Comparison of ENCODE assay signal across 23 cellular contexts in the genomic region with DNA sequence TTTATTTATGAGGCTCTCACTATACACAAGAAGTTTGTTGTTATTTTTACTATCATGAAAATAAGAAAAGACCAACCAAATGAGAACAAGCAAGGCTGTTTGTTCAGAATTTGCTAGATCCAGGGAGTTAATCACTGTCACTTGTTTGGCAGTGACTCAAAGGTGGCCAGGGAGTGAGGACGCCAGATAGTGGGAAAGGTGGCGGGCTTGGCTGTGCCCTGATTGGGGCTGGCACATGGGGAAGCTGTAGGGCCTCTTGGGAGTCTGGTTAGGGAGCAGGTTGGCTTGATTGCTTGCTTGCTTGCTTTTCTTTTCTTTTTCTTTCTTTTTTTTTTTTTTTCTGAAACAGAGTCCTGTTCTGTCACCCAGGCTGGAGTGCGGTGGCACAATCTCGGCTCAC. TPM values are rescaled to one million over a fixed set of nuclear protein-coding genes. Genes with fewer than 3 reads are reported as not detected.
DNase-seq lines count a peak whose midpoint lies in the region; ATAC-seq, FAIRE-seq and TF ChIP-seq lines count a peak whose summit lies in the region.
"Had no signal": no experiment of that assay in that cellular context is flagged by ENCODE, and none has a peak within 500 bp of the region (broad histone marks: within the 10 kb centered on the region; RNA-seq: fewer than 3 reads in every experiment).

No MANE protein-coding gene starts in this region.

- POLR2A ChIA-PET in activated naive CD8-positive, alpha-beta T cell treated with anti-CD3 and anti-CD28 coated beads, Interleukin-2, amount 10 ng/mL, durations not matched to agents 7 days and 5 days (lab: Charles Lee): no interaction called here
- POLR2A ChIA-PET in SK-N-SH (lab: Yijun Ruan, JAX): no interaction called here

- ATAC-seq in activated naive CD8-positive, alpha-beta T cell treated with anti-CD3 and anti-CD28 coated beads, Interleukin-2, amount 10 ng/mL, durations not matched to agents 7 days and 5 days (ENCODE audit: low read depth): no peak
- ATAC-seq in activated naive CD8-positive, alpha-beta T cell treated with anti-CD3 and anti-CD28 coated beads, Interleukin-2, amount 50 U/mL, for 24 hours: no peak
- ATAC-seq in HG03025 (IDR thresholded peaks at IDR 0.05; ENCODE audit: low FRiP score, unreplicated experiment): no peak
- ATAC-seq: HCT116, K562 had no signal

- DNase-seq in activated naive CD8-positive, alpha-beta T cell treated with anti-CD3 and anti-CD28 coated beads, Interleukin-2, amount 10 ng/mL, durations not matched to agents 7 days and 5 days: peak; percentile 10
- DNase-seq in activated naive CD8-positive, alpha-beta T cell treated with anti-CD3 and anti-CD28 coated beads, Interleukin-2, amount 50 U/mL, for 24 hours: no peak
- DNase-seq in NB4 (ENCODE audit: low read depth) (peak; percentile 53), glutamatergic neuron (no peak), tibial artery (peak; percentile 7 to 38), H54 (ENCODE audit: insufficient read length, low spot score) (no peak), SK-N-SH (no peak)
- DNase-seq: 8988T, BE2C, DMS79 treated with DMSO at 0.1 percent for 48 hours, NCI-H1092, NCI-H146, NCI-H2081 treated with DMSO at 0.1 percent for 48 hours, NCI-H226, NCI-H526 treated with DMSO at 0.1 percent for 48 hours, OCI-M1 had no signal

- no peaks in the 10 kb centered on the region for H3F3A ChIP-seq in SK-N-SH (replicated peaks; ENCODE audit: insufficient read depth)

- TF ChIP-seq EP300 in SK-N-SH (IDR thresholded peaks at IDR 0.05; ENCODE audit: borderline replicate concordance in 1 of 2, low read depth in 1 of 2, low read length in 1 of 2): no peak

- WGBS in SK-N-SH (ENCODE audit: low lambda C conversion rate): 75% methylated on average over 4 of the region's 4 CpGs

- TF ChIP-seq RAD21 in SK-N-SH (IDR thresholded peaks at IDR 0.05; ENCODE audit: low read length): no peak

- intact Hi-C loops in tibial artery (cut with DNase I; ENCODE audit: low total_unique reads): no loop called here

- CTCF ChIA-PET in SK-N-SH (lab: Yijun Ruan, JAX): interaction anchor here (1.2 to 1.5 kb wide), 2 partner anchors 48 to 89 kb away, joined by 4 to 6 read pairs; no protein-coding TSS in a partner anchor

- H3K4me3 Mint-ChIP-seq in activated naive CD8-positive, alpha-beta T cell treated with anti-CD3 and anti-CD28 coated beads, Interleukin-2, amount 10 ng/mL, durations not matched to agents 7 days and 5 days: no peak overlapping the region
- no peak overlapping the region for H3K4me3 Mint-ChIP-seq in activated naive CD8-positive, alpha-beta T cell treated with anti-CD3 and anti-CD28 coated beads, Interleukin-2, amount 50 U/mL, for 24 hours
- H3K4me3 Mint-ChIP-seq in glutamatergic neuron (ENCODE audit: unreplicated experiment): peak overlapping the region; percentile 38
- H3K4me3 Mint-ChIP-seq: CD8-positive, alpha-beta memory T cell had no signal

- H3K27ac Mint-ChIP-seq in activated naive CD8-positive, alpha-beta T cell treated with anti-CD3 and anti-CD28 coated beads, Interleukin-2, amount 10 ng/mL, durations not matched to agents 7 days and 5 days: no peak overlapping the region
- no peak overlapping the region for H3K27ac Mint-ChIP-seq in activated naive CD8-positive, alpha-beta T cell treated with anti-CD3 and anti-CD28 coated beads, Interleukin-2, amount 50 U/mL, for 24 hours
- H3K27ac Mint-ChIP-seq in glutamatergic neuron (ENCODE audit: unreplicated experiment): no peak overlapping the region
- H3K27ac Mint-ChIP-seq: CD8-positive, alpha-beta memory T cell had no signal

- no peaks in the 10 kb centered on the region for H3K36me3 Mint-ChIP-seq in activated naive CD8-positive, alpha-beta T cell treated with anti-CD3 and anti-CD28 coated beads, Interleukin-2, amount 10 ng/mL, durations not matched to agents 7 days and 5 days
- no peaks in the 10 kb centered on the region for H3K36me3 Mint-ChIP-seq in activated naive CD8-positive, alpha-beta T cell treated with anti-CD3 and anti-CD28 coated beads, Interleukin-2, amount 50 U/mL, for 24 hours (ENCODE audit: low read depth)
- H3K36me3 Mint-ChIP-seq in glutamatergic neuron (ENCODE audit: unreplicated experiment): peaks cover 11% of the 10 kb centered on the region
- H3K36me3 Mint-ChIP-seq: CD8-positive, alpha-beta memory T cell had no signal

- no peak overlapping the region for H3K4me3 ChIP-seq in NB4 (ENCODE audit: low read depth, low read length)
- no peak overlapping the region for H3K4me3 ChIP-seq in tibial artery
- no peak overlapping the region for H3K4me3 ChIP-seq in SK-N-SH (ENCODE audit: low read depth in 2 of 2, low read length in 1 of 2)
- H3K4me3 ChIP-seq: K562, SJSA1 had no signal

- H3K27ac ChIP-seq in tibial artery (no peak overlapping the region), SK-N-SH (ENCODE audit: low read depth in 2 of 2, low read length in 1 of 2) (no peak overlapping the region)
- H3K27ac ChIP-seq: RWPE1, SJSA1 had no signal

- H4K20me1 ChIP-seq in SK-N-SH (ENCODE audit: insufficient read depth): no peaks in the 10 kb centered on the region

- H2AFZ ChIP-seq in SK-N-SH (ENCODE audit: low read depth): no peak overlapping the region

- TF ChIP-seq CTCF in NB4 (IDR thresholded peaks at IDR 0.05; ENCODE audit: low read depth, low read length) (no peak), glutamatergic neuron (IDR thresholded peaks at IDR 0.05; ENCODE audit: partially characterized antibody, unreplicated experiment) (no peak), tibial artery (IDR thresholded peaks at IDR 0.05) (no peak), SK-N-SH (IDR thresholded peaks at IDR 0.05) (no peak)

- H3K79me2 ChIP-seq in SK-N-SH (ENCODE audit: insufficient read depth): no peaks in the 10 kb centered on the region

- H3K9me3 ChIP-seq in tibial artery (no peaks in the 10 kb centered on the region), SK-N-SH (no peaks in the 10 kb centered on the region)
- H3K9me3 ChIP-seq: BE2C had no signal

- no peaks in the 10 kb centered on the region for H3K36me3 ChIP-seq in tibial artery
- no peaks in the 10 kb centered on the region for H3K36me3 ChIP-seq in SK-N-SH (replicated peaks in 1 of 2; ENCODE audit: control insufficient read depth in 1 of 2, insufficient read depth in 2 of 2, low read length in 1 of 2)
- H3K36me3 ChIP-seq: BE2C, SJSA1 had no signal

- peaks cover 29% of the 10 kb centered on the region for H3K27me3 Mint-ChIP-seq in activated naive CD8-positive, alpha-beta T cell treated with anti-CD3 and anti-CD28 coated beads, Interleukin-2, amount 10 ng/mL, durations not matched to agents 7 days and 5 days
- H3K27me3 Mint-ChIP-seq in activated naive CD8-positive, alpha-beta T cell treated with anti-CD3 and anti-CD28 coated beads, Interleukin-2, amount 50 U/mL, for 24 hours: peaks cover 9% of the 10 kb centered on the region
- peaks cover 6% of the 10 kb centered on the region for H3K27me3 Mint-ChIP-seq in glutamatergic neuron (ENCODE audit: unreplicated experiment)

- H3K4me2 ChIP-seq in SK-N-SH: no peak overlapping the region

- H3K27me3 ChIP-seq in tibial artery (peaks cover 0 to 5% of the 10 kb centered on the region in 2 donors), SK-N-SH (ENCODE audit: insufficient read depth) (no peaks in the 10 kb centered on the region; the same call in 1 of the 2 replicates)
- H3K27me3 ChIP-seq: BE2C, SJSA1 had no signal

- no peaks in the 10 kb centered on the region for H3K9me2 ChIP-seq in SK-N-SH

- H3K9me3 Mint-ChIP-seq in activated naive CD8-positive, alpha-beta T cell treated with anti-CD3 and anti-CD28 coated beads, Interleukin-2, amount 10 ng/mL, durations not matched to agents 7 days and 5 days: no peaks in the 10 kb centered on the region
- H3K9me3 Mint-ChIP-seq in activated naive CD8-positive, alpha-beta T cell treated with anti-CD3 and anti-CD28 coated beads, Interleukin-2, amount 50 U/mL, for 24 hours: no peaks in the 10 kb centered on the region
- no peaks in the 10 kb centered on the region for H3K9me3 Mint-ChIP-seq in glutamatergic neuron (ENCODE audit: unreplicated experiment)

- peaks cover 2% of the 10 kb centered on the region for H3K4me1 Mint-ChIP-seq in activated naive CD8-positive, alpha-beta T cell treated with anti-CD3 and anti-CD28 coated beads, Interleukin-2, amount 10 ng/mL, durations not matched to agents 7 days and 5 days
- H3K4me1 Mint-ChIP-seq in activated naive CD8-positive, alpha-beta T cell treated with anti-CD3 and anti-CD28 coated beads, Interleukin-2, amount 50 U/mL, for 24 hours: peaks cover 2% of the 10 kb centered on the region
- peaks cover 12% of the 10 kb centered on the region for H3K4me1 Mint-ChIP-seq in glutamatergic neuron (ENCODE audit: low read depth, unreplicated experiment)
- H3K4me1 Mint-ChIP-seq: CD8-positive, alpha-beta memory T cell had no signal

- H3K9ac ChIP-seq in SK-N-SH: no peak overlapping the region

- no peak for FAIRE-seq in H54 (lab: Jason Lieb, UNC)
- FAIRE-seq: K562 had no signal

- TF ChIP-seq POLR2A in NB4 (IDR thresholded peaks at IDR 0.05; ENCODE audit: extremely low read depth, insufficient read length) (no peak), H54 (IDR thresholded peaks at IDR 0.05; ENCODE audit: low read depth, low read length) (no peak)

- H3K4me1 ChIP-seq in tibial artery (peaks cover 0 to 10% (median 4%) of the 10 kb centered on the region in 4 donors), SK-N-SH (ENCODE audit: control insufficient read depth in 1 of 2, insufficient read depth in 2 of 2, low read depth in 1 of 2, low read length in 1 of 2) (no peaks in the 10 kb centered on the region)
- H3K4me1 ChIP-seq: BE2C had no signal

TF ChIP-seq in SK-N-SH, 30 proteins besides CTCF, POLR2A, EP300 and RAD21 (continues in another document):
- TF ChIP-seq MXI1 (IDR thresholded peaks at IDR 0.05; ENCODE audit: low read depth, low read length): no peak
- no peak for TF ChIP-seq EZH2phosphoT487 (IDR thresholded peaks at IDR 0.05; ENCODE audit: borderline replicate concordance, low read depth)
- TF ChIP-seq TCF12 (IDR thresholded peaks at IDR 0.05): no peak

RNA-seq across cellular contexts. Expression of gene SLC22A11, which starts 17.9 kb away (rescaled TPM):
- not detected for total RNA-seq in activated naive CD8-positive, alpha-beta T cell treated with anti-CD3 and anti-CD28 coated beads, Interleukin-2, amount 10 ng/mL, durations not matched to agents 7 days and 5 days
- total RNA-seq in glutamatergic neuron (ENCODE audit: unreplicated experiment): not detected
- not detected in 2 replicates for polyA plus RNA-seq in SK-N-SH (2012; rRNA removed)
- polyA plus RNA-seq in SK-N-SH (2012; cell fraction: cytosol; rRNA removed): not detected in 2 replicates
- polyA plus RNA-seq in SK-N-SH (2012; cell fraction: nucleus; rRNA removed): 0.05 and 0.06 TPM in 2 replicates
- total RNA-seq: CD8-positive, alpha-beta memory T cell; K562; SJSA1 had no signal
- polyA plus RNA-seq: CD8-positive, alpha-beta memory T cell had no signal

RNA-seq across cellular contexts. Expression of gene SLC22A12, which starts 53.1 kb away (rescaled TPM):
- total RNA-seq in activated naive CD8-positive, alpha-beta T cell treated with anti-CD3 and anti-CD28 coated beads, Interleukin-2, amount 10 ng/mL, durations not matched to agents 7 days and 5 days: not detected
- total RNA-seq in glutamatergic neuron (ENCODE audit: unreplicated experiment): not detected
- not detected in 2 replicates for polyA plus RNA-seq in SK-N-SH (2012; rRNA removed)
- polyA plus RNA-seq in SK-N-SH (2012; cell fraction: cytosol; rRNA removed): not detected in 2 replicates
- polyA plus RNA-seq in SK-N-SH (2012; cell fraction: nucleus; rRNA removed): not detected in 2 replicates
- total RNA-seq: CD8-positive, alpha-beta memory T cell; G401; K562; SJSA1 had no signal
- polyA plus RNA-seq: CD8-positive, alpha-beta memory T cell; K562 had no signal

Comparison
In these comparisons a context has a peak if more than half of its experiments do, and no peak if none do; other contexts are left out.
1. DNase-seq: peak in activated naive CD8-positive, alpha-beta T cell treated with anti-CD3 and anti-CD28 coated beads, Interleukin-2, amount 10 ng/mL, durations not matched to agents 7 days and 5 days (single experiment), NB4 (single experiment) and tibial artery (2 of 2); none in activated naive CD8-positive, alpha-beta T cell treated with anti-CD3 and anti-CD28 coated beads, Interleukin-2, amount 50 U/mL, for 24 hours (single experiment), glutamatergic neuron (single experiment), H54 (single experiment) and SK-N-SH (single experiment).